8 cellular contexts compared by ENCODE assay signal in genomic region chr17:16352838-16353701, GRCh38. TPM values are rescaled to one million over a fixed set of nuclear protein-coding genes. Genes with fewer than 3 reads are reported as not detected.
DNase-seq lines count a peak whose midpoint lies in the region; ATAC-seq and TF ChIP-seq lines count a peak whose summit lies in the region.

Gene CENPV, minus strand, starts transcription at chr17:16353469. Its CDS starts 33 bp downstream, at chr17:16353436.

- peaks cover 10% of the 10 kb centered on the region; the same call in 1 of the 2 replicates for H4K20me1 ChIP-seq in DND-41 (ENCODE audit: insufficient read depth, low read length)
- no peaks in the 10 kb centered on the region for H4K20me1 ChIP-seq in smooth muscle cell (ENCODE audit: low read depth)

- peak; percentile 48 for TF ChIP-seq CTCF in DND-41 (IDR thresholded peaks at IDR 0.05; ENCODE audit: borderline replicate concordance, extremely low read depth, low read length, poor library complexity, severe bottlenecking)
- TF ChIP-seq CTCF in smooth muscle cell (IDR thresholded peaks at IDR 0.05; ENCODE audit: borderline replicate concordance, insufficient read depth, poor library complexity, severe bottlenecking), result no peak

- H3F3A ChIP-seq in smooth muscle cell (ENCODE audit: low read depth), result no peaks in the 10 kb centered on the region

- WGBS in smooth muscle cell (ENCODE audit: low lambda C conversion rate), result 2% methylated on average over 63 of the region's 121 CpGs

- no peaks in the 10 kb centered on the region for H3K27me3 ChIP-seq in DND-41 (ENCODE audit: insufficient read depth, low read length, poor library complexity)
- peaks cover 22% of the 10 kb centered on the region for H3K27me3 ChIP-seq in iPS-15b (ENCODE audit: control insufficient read depth, insufficient read depth, low read length)
- H3K27me3 ChIP-seq in smooth muscle cell (ENCODE audit: low read depth), result no peaks in the 10 kb centered on the region

- DNase-seq in DND-41 (peak; percentile 75), M059J (ENCODE audit: low read depth) (peak; percentile 7), T-helper 22 cell (ENCODE audit: low read depth) (peak; percentile 41), astrocyte of the hippocampus (ENCODE audit: low read depth, low spot score) (peak; percentile 88), smooth muscle cell (lab: John Stamatoyannopoulos, UW; ENCODE audit: unreplicated experiment) (no peak), middle frontal gyrus (ENCODE audit: extremely low spot score, low spot score) (no peak)

- ATAC-seq in DND-41 (ENCODE audit: insufficient read depth, low read depth) (peak; percentile 69), GM21576 (IDR thresholded peaks at IDR 0.05; ENCODE audit: unreplicated experiment) (peak; percentile 48)

- H3K4me2 ChIP-seq in DND-41 (ENCODE audit: insufficient read depth, low read length), result peak within 1 kb of the TSS; percentile 91
- H3K4me2 ChIP-seq in smooth muscle cell, result peak within 1 kb of the TSS; percentile 95

- H3K9ac ChIP-seq in DND-41 (ENCODE audit: low read depth, low read length) (peak within 1 kb of the TSS; percentile 98), iPS-15b (ENCODE audit: low read depth, low read length) (peak within 1 kb of the TSS; percentile 76), smooth muscle cell (ENCODE audit: low read depth) (peak within 1 kb of the TSS; percentile 6)

- peak within 1 kb of the TSS; percentile 90 to 97 for H3K4me3 ChIP-seq in DND-41 (ENCODE audit: low read depth in 1 of 2, low read length in 2 of 2)
- H3K4me3 ChIP-seq in iPS-15b (ENCODE audit: low read depth, low read length), result peak within 1 kb of the TSS; percentile 84
- peak within 1 kb of the TSS; percentile 76 for H3K4me3 ChIP-seq in smooth muscle cell

- peak within 1 kb of the TSS; percentile 88 for H3K27ac ChIP-seq in DND-41 (ENCODE audit: low read length)
- H3K27ac ChIP-seq in smooth muscle cell (ENCODE audit: low read depth), result no peak within 1 kb of the TSS

- peaks cover 41% of the 10 kb centered on the region for H3K79me2 ChIP-seq in DND-41 (ENCODE audit: insufficient read depth, low read length)
- H3K79me2 ChIP-seq in smooth muscle cell (ENCODE audit: low read depth), result peaks cover 13% of the 10 kb centered on the region

- H3K9me3 ChIP-seq in DND-41 (ENCODE audit: insufficient read depth, low read length, severe bottlenecking) (no peaks in the 10 kb centered on the region), iPS-15b (ENCODE audit: control insufficient read depth, insufficient read depth, low read length) (no peaks in the 10 kb centered on the region), smooth muscle cell (replicated peaks; ENCODE audit: low read depth) (no peaks in the 10 kb centered on the region)

- H3K4me1 ChIP-seq in DND-41 (ENCODE audit: insufficient read depth, low read length) (peaks cover 32% of the 10 kb centered on the region), iPS-15b (ENCODE audit: control insufficient read depth, insufficient read depth, low read length) (no peaks in the 10 kb centered on the region), smooth muscle cell (ENCODE audit: low read depth) (peaks cover 8% of the 10 kb centered on the region)

- H3K36me3 ChIP-seq in DND-41 (ENCODE audit: insufficient read depth, low read length) (peaks cover 23% of the 10 kb centered on the region), iPS-15b (ENCODE audit: control insufficient read depth, insufficient read depth, low read length) (peaks cover 7% of the 10 kb centered on the region), smooth muscle cell (ENCODE audit: low read depth) (no peaks in the 10 kb centered on the region)

- H2AFZ ChIP-seq in DND-41 (ENCODE audit: low read depth, low read length), result peak within 1 kb of the TSS; percentile 91
- peak within 1 kb of the TSS; percentile 60 for H2AFZ ChIP-seq in smooth muscle cell (ENCODE audit: low read depth)

RNA-seq across cellular contexts. Expression of gene CENPV, which starts in this region (rescaled TPM):
- total RNA-seq in M059J (2014; rRNA removed; shearing (Covaris generic)), result 9.2 and 10.5 TPM in 2 replicates
- total RNA-seq in smooth muscle cell, result 17.5 and 21.2 TPM in 2 replicates
- polyA plus RNA-seq in smooth muscle cell, result 33.9 and 44.5 TPM in 2 replicates

Comparison
In these comparisons a context has a peak if more than half of its experiments do, and no peak if none do; other contexts are left out.
1. DNase-seq: peak in DND-41 (single experiment), M059J (single experiment), T-helper 22 cell (single experiment) and astrocyte of the hippocampus (single experiment); none in smooth muscle cell (single experiment) and middle frontal gyrus (single experiment).
2. H3K9ac ChIP-seq: peak in every context shown above with its lines; median percentile 98 in DND-41; 76 in iPS-15b; 6 in smooth muscle cell.
3. Peak in every context shown above with its lines, with median percentiles within 50 percentile points of each other: H3K4me3 ChIP-seq.